9 cellular contexts compared by ENCODE assay signal in genomic region chr9:34986541-34987047, GRCh38. TPM values are rescaled to one million over a fixed set of nuclear protein-coding genes. Genes with fewer than 3 reads are reported as not detected.
DNase-seq lines count a peak whose midpoint lies in the region; ATAC-seq and TF ChIP-seq lines count a peak whose summit lies in the region.
"Had no signal": no experiment of that assay in that cellular context is flagged by ENCODE, and none has a peak within 500 bp of the region (broad histone marks: within the 10 kb centered on the region; RNA-seq: fewer than 3 reads in every experiment).

No MANE protein-coding gene starts in this region.

- H3K9me3 ChIP-seq in A673 (ENCODE audit: low read depth, low read length, poor library complexity, severe bottlenecking): no peaks in the 10 kb centered on the region
- H3K9me3 ChIP-seq in sigmoid colon: no peaks in the 10 kb centered on the region

- H3K9me3 Mint-ChIP-seq in activated CD4-positive, alpha-beta T cell treated with anti-CD3 and anti-CD28 coated beads for 36 hours (ENCODE audit: low read depth): no peaks in the 10 kb centered on the region

- peak overlapping the region; percentile 59 for H3K27ac Mint-ChIP-seq in activated CD4-positive, alpha-beta T cell treated with anti-CD3 and anti-CD28 coated beads for 36 hours

- no peaks in the 10 kb centered on the region for H3K27me3 Mint-ChIP-seq in activated CD4-positive, alpha-beta T cell treated with anti-CD3 and anti-CD28 coated beads for 36 hours

- ATAC-seq in activated CD4-positive, alpha-beta T cell treated with anti-CD3 and anti-CD28 coated beads for 36 hours: peak; percentile 23
- ATAC-seq in HG02938 (IDR thresholded peaks at IDR 0.05; ENCODE audit: unreplicated experiment): no peak
- no peak for ATAC-seq in GM19035 (IDR thresholded peaks at IDR 0.05; ENCODE audit: unreplicated experiment)

- intact Hi-C loops in A673 (cut with micrococcal nuclease; ENCODE audit: unreplicated experiment) (loop anchor here (5.0 kb wide), 1 partner anchor 111 kb away; the partner anchor contains the start of gene PIGO), sigmoid colon (cut with DNase I) (loop anchor here (5.0 kb wide), 3 partner anchors 86 to 284 kb away; partner anchors contain the start of genes PIGO and VCP)
- intact Hi-C loops in activated CD4-positive, alpha-beta T cell treated with anti-CD3 and anti-CD28 coated beads for 36 hours (cut with DNase I, micrococcal nuclease): loop anchor here in 1 of 2 experiments (1.0 to 5.0 kb wide), 5 partner anchors 284 to 1169 kb away; partner anchors contain the start of genes CCDC107, GALT, RMRP and TESK1

- no peak for TF ChIP-seq EP300 in sigmoid colon (IDR thresholded peaks at IDR 0.05)

- 40 to 53% methylated on average over 9 of the region's 9 CpGs for WGBS in sigmoid colon, 2 donors

- CTCF ChIA-PET in A673 (lab: Charles Lee): interaction anchor here (3.4 kb wide), 1 partner anchor 87 kb away, joined by 43 read pairs; no protein-coding TSS in a partner anchor
- CTCF ChIA-PET in activated CD4-positive, alpha-beta T cell treated with anti-CD3 and anti-CD28 coated beads for 36 hours (lab: Charles Lee): interaction anchor here (0.7 to 1.1 kb wide), 4 partner anchors 11 to 751 kb away, joined by 3 to 4 read pairs (median 4); no protein-coding TSS in a partner anchor

- BruUV-seq in A673 (replicated peaks; lab: Mats Ljungman, UMichigan): no TSS peak

- peak; percentile 76 for DNase-seq in A673 (ENCODE audit: low spot score)
- DNase-seq in KBM-7: peak; percentile 94
- peak; percentile 80 for DNase-seq in activated CD4-positive, alpha-beta T cell treated with anti-CD3 and anti-CD28 coated beads for 36 hours
- peak; percentile 61 for DNase-seq in effector CD4-positive, alpha-beta T cell
- DNase-seq in stimulated activated CD8-positive, alpha-beta memory T cell treated with anti-CD3 and anti-CD28 coated beads, Interleukin-12 subunit alpha, Interleukin-12 subunit beta, amount 100 ng/mL, for 4 hours (ENCODE audit: low read depth): peak; percentile 54
- no peak for DNase-seq in sigmoid colon

- H3K4me1 Mint-ChIP-seq in activated CD4-positive, alpha-beta T cell treated with anti-CD3 and anti-CD28 coated beads for 36 hours: peaks cover 78% of the 10 kb centered on the region

- H3K36me3 ChIP-seq in A673 (ENCODE audit: insufficient read depth, low read length, poor library complexity, severe bottlenecking) (no peaks in the 10 kb centered on the region), sigmoid colon (no peaks in the 10 kb centered on the region)

- TF ChIP-seq CTCF in A673 (conservative IDR thresholded peaks at IDR 0.05; ENCODE audit: low read depth, low read length) (no peak), sigmoid colon (IDR thresholded peaks at IDR 0.05) (no peak)

- POLR2A ChIA-PET in A673 (lab: Charles Lee; ENCODE audit: low non-redundant PET): no interaction called here
- POLR2A ChIA-PET in activated CD4-positive, alpha-beta T cell treated with anti-CD3 and anti-CD28 coated beads for 36 hours (lab: Charles Lee): no interaction called here

- peaks cover 5% of the 10 kb centered on the region for H3K36me3 Mint-ChIP-seq in activated CD4-positive, alpha-beta T cell treated with anti-CD3 and anti-CD28 coated beads for 36 hours (ENCODE audit: low read depth)

- H3K4me3 ChIP-seq in A673 (ENCODE audit: low read depth, low read length, poor library complexity, severe bottlenecking): no peak overlapping the region
- H3K4me3 ChIP-seq in sigmoid colon: no peak overlapping the region

- no peak for TF ChIP-seq POLR2A in sigmoid colon (IDR thresholded peaks at IDR 0.05)

- peaks cover 39% of the 10 kb centered on the region for H3K4me1 ChIP-seq in A673 (ENCODE audit: insufficient read depth, low read length, poor library complexity, severe bottlenecking)
- peaks cover 0 to 26% (median 22%) of the 10 kb centered on the region in 4 donors for H3K4me1 ChIP-seq in sigmoid colon

- H3K27ac ChIP-seq in A673 (ENCODE audit: low read depth, low read length, poor library complexity, severe bottlenecking) (no peak overlapping the region), sigmoid colon (no peak overlapping the region)

- H3K4me3 Mint-ChIP-seq in activated CD4-positive, alpha-beta T cell treated with anti-CD3 and anti-CD28 coated beads for 36 hours: no peak overlapping the region

- H3K27me3 ChIP-seq in A673 (replicated peaks; ENCODE audit: insufficient read depth, low read depth, low read length, poor library complexity): no peaks in the 10 kb centered on the region
- no peaks in the 10 kb centered on the region for H3K27me3 ChIP-seq in sigmoid colon

- in situ Hi-C loops in KBM-7 (cut with MboI; ENCODE audit: low pct_unique_long_range_greater_than_20kb, low sequenced_read_pairs): no loop called here

RNA-seq across cellular contexts. Expression of gene DNAJB5, which starts 3.0 kb away (rescaled TPM):
- total RNA-seq in A673 (2021) (11.9 and 13.0 TPM in 2 replicates), sigmoid colon (10 to 100 TPM; 27.8 to 58.7 (median 56.2) TPM)
- total RNA-seq in activated CD4-positive, alpha-beta T cell treated with anti-CD3 and anti-CD28 coated beads for 36 hours: 10 to 100 TPM; 10.3 to 11.3 TPM
- 1 to 10 TPM in 2 of 3 donors, under 1 TPM in 1; 0.92 to 7.1 (median 2.4) TPM for polyA plus RNA-seq in sigmoid colon

RNA-seq across cellular contexts. Expression of gene PHF24, which starts 28.5 kb away (rescaled TPM):
- total RNA-seq in A673 (2021) (0.11 and 0.13 TPM in 2 replicates), sigmoid colon (1 to 10 TPM in 2 of 4 donors, under 1 TPM in 2; 0.66 to 2.2 (median 0.87) TPM)
- under 1 TPM; 0.09 to 0.18 TPM for total RNA-seq in activated CD4-positive, alpha-beta T cell treated with anti-CD3 and anti-CD28 coated beads for 36 hours
- polyA plus RNA-seq in sigmoid colon: under 1 TPM in 2 of 3 donors, not detected in 1; under 0.01 to 0.60 TPM
- total RNA-seq: T-helper 2 cell treated with Interferon-gamma antibody and Interleukin-4, amounts not matched to agents 100 ng/mL and 5 ng/mL, for 36 hours had no signal
